Comparison of ENCODE assay signal across 9 cellular contexts in genomic region chr16:4344659-4345438, GRCh38. TPM values are rescaled to one million over a fixed set of nuclear protein-coding genes. Genes with fewer than 3 reads are reported as not detected.
DNase-seq lines count a peak whose midpoint lies in the region; ATAC-seq and TF ChIP-seq lines count a peak whose summit lies in the region.
"Had no signal": no experiment of that assay in that cellular context is flagged by ENCODE, and none has a peak within 500 bp of the region (broad histone marks: within the 10 kb centered on the region; RNA-seq: fewer than 3 reads in every experiment).

No MANE protein-coding gene starts in this region.

- H3K27me3 ChIP-seq in RWPE2 (ENCODE audit: insufficient read depth, poor library complexity, severe bottlenecking) = no peaks in the 10 kb centered on the region
- no peaks in the 10 kb centered on the region for H3K27me3 ChIP-seq in testis
- H3K27me3 ChIP-seq: Peyer's patch had no signal

- H3K27ac ChIP-seq in RWPE2 (ENCODE audit: poor library complexity, severe bottlenecking) (no peak overlapping the region), testis (peak overlapping the region in 1 of 2 donors; percentile 55)
- H3K27ac ChIP-seq: Peyer's patch had no signal

- TF ChIP-seq CTCF in RWPE2 (IDR thresholded peaks at IDR 0.05; ENCODE audit: poor library complexity, severe bottlenecking) = no peak
- TF ChIP-seq CTCF in testis (IDR thresholded peaks at IDR 0.05) = no peak

- ATAC-seq in RWPE2 (ENCODE audit: low read depth) (peak; percentile 59), GM18909 (IDR thresholded peaks at IDR 0.05; ENCODE audit: poor library complexity, unreplicated experiment) (no peak), GM18858 (IDR thresholded peaks at IDR 0.05; ENCODE audit: unreplicated experiment) (no peak), HG02973 (IDR thresholded peaks at IDR 0.05; ENCODE audit: unreplicated experiment) (no peak)

- peak; percentile 59 for DNase-seq in NCI-H2171 treated with DMSO at 0.1 percent for 48 hours (lab: John Stamatoyannopoulos, UW)
- DNase-seq in NCI-H2171 (lab: John Stamatoyannopoulos, UW) = no peak
- DNase-seq in RWPE2 (ENCODE audit: low spot score) = no peak
- DNase-seq in hepatic stellate cell (ENCODE audit: low spot score) = peak; percentile 48
- peak; percentile 53 for DNase-seq in testis
- DNase-seq: Peyer's patch had no signal

- H3K9me3 ChIP-seq in RWPE2 (ENCODE audit: severe bottlenecking) (no peaks in the 10 kb centered on the region), testis (no peaks in the 10 kb centered on the region)
- H3K9me3 ChIP-seq: Peyer's patch had no signal

- H3K4me1 ChIP-seq in RWPE2 (ENCODE audit: insufficient read depth, poor library complexity, severe bottlenecking) = peaks cover under 1% of the 10 kb centered on the region
- peaks cover 38% of the 10 kb centered on the region for H3K4me1 ChIP-seq in testis

- intact Hi-C loops in testis (cut with DNase I; ENCODE audit: low total_unique reads) = no loop called here

- no peak overlapping the region for H3K4me3 ChIP-seq in RWPE2 (ENCODE audit: severe bottlenecking)
- H3K4me3 ChIP-seq in testis = no peak overlapping the region
- H3K4me3 ChIP-seq: Peyer's patch had no signal

- H3K36me3 ChIP-seq in RWPE2 (ENCODE audit: low read depth) (peaks cover 22% of the 10 kb centered on the region), testis (ENCODE audit: low read depth, missing control alignments) (no peaks in the 10 kb centered on the region)

- no peak for TF ChIP-seq POLR2A in testis (IDR thresholded peaks at IDR 0.05)

- WGBS in testis, 2 donors = 65 to 77% methylated on average over 21 to 23 of the region's 23 CpGs

RNA-seq across cellular contexts. Expression of gene PAM16, which starts 6.3 kb away (rescaled TPM):
- 100 to 1,000 TPM; 126 to 148 TPM for total RNA-seq in testis
- 61.8 TPM for polyA plus RNA-seq in testis (ENCODE audit: insufficient read depth, low read depth, low replicate concordance)

RNA-seq across cellular contexts. Expression of gene VASN, which starts 26.8 kb away (rescaled TPM):
- 100 to 1,000 TPM; 103 to 125 TPM for total RNA-seq in testis
- polyA plus RNA-seq in testis (ENCODE audit: insufficient read depth, low read depth, low replicate concordance) = 33.9 TPM

RNA-seq across cellular contexts. Expression of gene GLIS2, which starts 29.0 kb away (rescaled TPM):
- total RNA-seq in testis = 1 to 10 TPM; 4.8 to 6.7 TPM
- 15.0 TPM for polyA plus RNA-seq in testis (ENCODE audit: insufficient read depth, low read depth, low replicate concordance)

Comparison
In these comparisons a context has a peak if more than half of its experiments do, and no peak if none do; other contexts are left out.
1. DNase-seq: peak in NCI-H2171 treated with DMSO at 0.1 percent for 48 hours (single experiment), hepatic stellate cell (single experiment) and testis (single experiment); none in NCI-H2171 (single experiment) and RWPE2 (single experiment).